Comparison of ENCODE assay signal across 1 cellular context in the genomic region with DNA sequence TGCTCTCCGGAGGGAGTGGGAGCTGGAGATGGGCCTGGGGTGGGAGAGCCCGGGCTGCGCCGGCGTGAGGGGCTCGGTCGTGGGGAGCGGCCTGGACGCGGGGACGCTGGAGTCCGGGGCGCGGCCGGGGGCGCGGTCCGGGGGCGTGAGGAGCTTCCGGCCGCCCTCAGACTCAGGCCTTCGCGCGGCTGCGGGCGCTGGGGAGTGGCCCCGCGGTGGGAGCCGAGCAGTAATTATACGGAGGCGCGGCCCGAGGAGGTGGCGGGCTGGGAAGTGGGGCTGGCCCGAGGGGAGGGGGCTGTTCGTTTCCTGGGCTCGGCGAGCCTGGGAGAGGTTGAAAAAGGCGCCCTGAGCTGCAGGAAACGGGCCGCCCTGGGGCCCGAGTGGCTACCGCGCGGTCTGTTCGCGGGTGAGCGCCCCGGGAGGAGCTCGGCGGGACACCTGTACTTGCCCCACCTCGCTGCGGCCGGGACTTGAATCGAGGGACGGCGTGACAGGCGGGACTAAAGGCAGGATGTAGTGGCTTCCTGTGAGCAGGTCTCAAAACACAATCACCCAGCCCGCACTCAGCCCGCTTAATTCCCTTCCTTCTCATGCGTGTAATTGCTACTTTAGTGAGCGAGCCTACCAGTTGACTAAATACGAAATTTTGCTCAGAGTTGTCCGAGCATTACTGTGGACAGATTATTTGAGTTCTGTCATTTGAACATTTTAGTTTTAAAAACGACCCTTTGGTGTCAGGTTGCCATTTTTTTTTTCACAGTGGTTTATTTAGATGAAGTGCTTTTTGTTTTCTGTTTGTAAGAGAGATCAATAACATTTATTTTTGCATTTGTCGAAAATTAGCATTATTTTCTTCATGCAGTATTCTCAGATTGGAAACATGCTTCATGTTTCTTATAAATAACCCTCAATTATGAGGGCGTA.
TF ChIP-seq lines count a peak whose summit lies in the region.

No MANE protein-coding gene starts in this region.

TF ChIP-seq in HepG2, 621 proteins besides CTCF, POLR2A, EP300 and RAD21 (continued from another document and continues in another):
- TF ChIP-seq, protein P1, sequence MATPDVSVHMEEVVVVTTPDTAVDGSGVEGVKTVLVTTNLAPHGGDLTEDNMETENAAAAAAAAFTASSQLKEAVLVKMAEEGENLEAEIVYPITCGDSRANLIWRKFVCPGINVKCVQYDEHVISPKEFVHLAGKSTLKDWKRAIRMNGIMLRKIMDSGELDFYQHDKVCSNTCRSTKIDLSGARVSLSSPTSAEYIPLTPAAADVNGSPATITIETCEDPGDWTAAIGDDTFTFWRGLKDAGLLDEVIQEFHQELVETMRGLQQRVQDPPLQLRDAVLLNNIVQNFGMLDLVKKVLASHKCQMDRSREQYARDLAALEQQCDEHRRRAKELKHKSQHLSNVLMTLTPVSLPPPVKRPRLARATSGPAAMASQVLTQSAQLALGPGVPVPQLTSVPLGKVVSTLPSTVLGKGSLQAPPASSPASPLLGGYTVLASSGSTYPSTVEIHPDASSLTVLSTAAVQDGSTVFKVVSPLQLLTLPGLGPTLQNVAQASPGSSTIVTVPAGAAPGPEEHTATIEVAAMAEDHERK (CRISPR knock-in tag; IDR thresholded peaks at IDR 0.05; ENCODE audit: low read depth) = no peak
- no peak for TF ChIP-seq ZNF709 (CRISPR knock-in tag; IDR thresholded peaks at IDR 0.05)
- TF ChIP-seq ZBED4 (CRISPR knock-in tag; IDR thresholded peaks at IDR 0.05; ENCODE audit: borderline replicate concordance) = no peak
- TF ChIP-seq ZNF547 (CRISPR knock-in tag; IDR thresholded peaks at IDR 0.05) = 0 out of 2 replicates have a peak, but pooled peaks have one; percentile 31
- no peak for TF ChIP-seq ZSCAN22 (CRISPR knock-in tag; IDR thresholded peaks at IDR 0.05)
- TF ChIP-seq KDM3A (CRISPR knock-in tag; IDR thresholded peaks at IDR 0.05; ENCODE audit: low read depth) = no peak
- TF ChIP-seq TMF1 (CRISPR knock-in tag; IDR thresholded peaks at IDR 0.05; ENCODE audit: low read depth) = no peak
- TF ChIP-seq CENPBD1 (CRISPR knock-in tag; IDR thresholded peaks at IDR 0.05; ENCODE audit: borderline replicate concordance, low read depth) = no peak
- TF ChIP-seq, protein P2, sequence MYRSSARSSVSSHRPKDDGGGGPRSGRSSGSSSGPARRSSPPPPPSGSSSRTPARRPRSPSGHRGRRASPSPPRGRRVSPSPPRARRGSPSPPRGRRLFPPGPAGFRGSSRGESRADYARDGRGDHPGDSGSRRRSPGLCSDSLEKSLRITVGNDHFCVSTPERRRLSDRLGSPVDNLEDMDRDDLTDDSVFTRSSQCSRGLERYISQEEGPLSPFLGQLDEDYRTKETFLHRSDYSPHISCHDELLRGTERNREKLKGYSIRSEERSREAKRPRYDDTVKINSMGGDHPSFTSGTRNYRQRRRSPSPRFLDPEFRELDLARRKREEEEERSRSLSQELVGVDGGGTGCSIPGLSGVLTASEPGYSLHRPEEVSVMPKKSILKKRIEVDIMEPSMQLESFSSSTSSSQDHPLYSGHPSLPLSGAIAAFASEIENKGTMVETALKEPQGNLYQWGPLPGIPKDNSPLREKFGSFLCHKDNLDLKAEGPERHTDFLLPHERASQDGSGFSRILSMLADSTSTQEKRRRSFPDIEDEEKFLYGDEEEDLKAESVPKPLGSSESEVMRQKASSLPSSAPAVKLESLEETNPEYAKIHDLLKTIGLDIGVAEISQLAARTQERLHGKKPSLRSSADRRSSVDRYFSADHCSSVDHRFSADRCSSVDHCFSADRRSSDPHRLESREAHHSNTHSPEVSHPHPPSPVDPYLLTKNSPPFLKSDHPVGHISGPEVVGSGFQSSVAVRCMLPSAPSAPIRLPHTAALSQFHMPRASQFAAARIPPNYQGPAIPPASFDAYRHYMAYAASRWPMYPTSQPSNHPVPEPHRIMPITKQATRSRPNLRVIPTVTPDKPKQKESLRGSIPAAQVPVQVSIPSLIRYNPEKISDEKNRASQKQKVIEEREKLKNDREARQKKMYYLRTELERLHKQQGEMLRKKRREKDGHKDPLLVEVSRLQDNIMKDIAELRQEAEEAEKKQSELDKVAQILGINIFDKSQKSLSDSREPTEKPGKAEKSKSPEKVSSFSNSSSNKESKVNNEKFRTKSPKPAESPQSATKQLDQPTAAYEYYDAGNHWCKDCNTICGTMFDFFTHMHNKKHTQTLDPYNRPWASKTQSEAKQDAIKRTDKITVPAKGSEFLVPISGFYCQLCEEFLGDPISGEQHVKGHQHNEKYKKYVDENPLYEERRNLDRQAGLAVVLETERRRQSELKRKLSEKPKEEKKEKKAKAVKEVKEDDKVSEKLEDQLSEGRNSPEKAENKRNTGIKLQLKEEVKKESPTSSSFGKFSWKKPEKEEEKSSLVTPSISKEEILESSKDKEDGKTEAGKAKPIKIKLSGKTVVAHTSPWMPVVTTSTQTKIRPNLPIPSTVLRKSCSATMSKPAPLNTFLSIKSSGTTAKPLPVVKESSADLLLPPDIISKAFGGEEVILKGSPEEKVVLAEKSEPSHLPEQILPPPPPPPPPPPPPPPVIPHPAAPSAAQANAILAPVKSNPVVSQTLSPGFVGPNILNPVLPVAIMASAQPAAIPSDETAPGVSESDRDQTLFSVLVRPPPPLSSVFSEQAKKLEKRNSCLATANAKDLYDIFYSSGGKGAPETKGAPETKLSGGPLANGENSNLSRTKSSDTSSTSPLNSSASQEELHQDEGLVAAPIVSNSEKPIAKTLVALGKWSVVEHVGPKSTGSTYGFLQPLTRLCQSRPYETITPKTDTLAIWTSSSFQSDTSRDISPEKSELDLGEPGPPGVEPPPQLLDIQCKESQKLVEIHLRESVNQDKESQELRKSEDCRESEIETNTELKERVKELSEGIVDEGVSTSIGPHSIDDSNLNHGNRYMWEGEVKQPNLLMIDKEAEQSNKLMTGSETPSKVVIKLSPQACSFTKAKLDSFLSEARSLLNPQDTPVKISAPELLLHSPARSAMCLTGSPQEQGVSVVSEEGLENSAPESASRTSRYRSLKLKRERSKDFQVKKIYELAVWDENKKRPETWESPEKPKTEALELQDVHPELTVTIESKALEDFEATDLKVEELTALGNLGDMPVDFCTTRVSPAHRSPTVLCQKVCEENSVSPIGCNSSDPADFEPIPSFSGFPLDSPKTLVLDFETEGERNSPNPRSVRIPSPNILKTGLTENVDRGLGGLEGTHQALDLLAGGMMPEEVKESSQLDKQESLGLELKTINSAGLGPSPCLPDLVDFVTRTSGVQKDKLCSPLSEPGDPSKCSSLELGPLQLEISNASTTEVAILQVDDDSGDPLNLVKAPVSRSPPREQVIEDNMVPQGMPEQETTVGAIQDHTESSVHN (CRISPR knock-in tag; IDR thresholded peaks at IDR 0.05) = no peak
- TF ChIP-seq PLRG1 (conservative IDR thresholded peaks at IDR 0.05) = no peak
- TF ChIP-seq ZBTB38 (CRISPR knock-in tag; IDR thresholded peaks at IDR 0.05) = no peak
- no peak for TF ChIP-seq ZFP36L1 (CRISPR knock-in tag; IDR thresholded peaks at IDR 0.05)
- TF ChIP-seq ZNF816 (CRISPR knock-in tag; IDR thresholded peaks at IDR 0.05; ENCODE audit: borderline replicate concordance) = no peak
- TF ChIP-seq IKZF4 (CRISPR knock-in tag; IDR thresholded peaks at IDR 0.05; ENCODE audit: borderline replicate concordance, low read depth, not compliant biosample characterization) = no peak
- no peak for TF ChIP-seq RORA (CRISPR knock-in tag; IDR thresholded peaks at IDR 0.05)
- no peak for TF ChIP-seq NR3C1 (CRISPR knock-in tag; IDR thresholded peaks at IDR 0.05)
- no peak for TF ChIP-seq SIX1 (CRISPR knock-in tag; IDR thresholded peaks at IDR 0.05; ENCODE audit: borderline replicate concordance)
- TF ChIP-seq TIGD3 (CRISPR knock-in tag; IDR thresholded peaks at IDR 0.05; ENCODE audit: borderline replicate concordance) = no peak
- TF ChIP-seq MAFK (conservative IDR thresholded peaks at IDR 0.05 in 1 of 2, IDR thresholded peaks at IDR 0.05 in 1 of 2; ENCODE audit: low read length in 2 of 2) = no peak
- 0 out of 2 replicates have a peak, but pooled peaks have one; percentile 57 for TF ChIP-seq ZNF431 (CRISPR knock-in tag; IDR thresholded peaks at IDR 0.05; ENCODE audit: borderline replicate concordance, low read depth)
- peak; percentile 2 for TF ChIP-seq CBX1 (IDR thresholded peaks at IDR 0.05; ENCODE audit: low read depth)
- peak; percentile 29; the same call in 1 of the 2 replicates for TF ChIP-seq ELK4 (CRISPR knock-in tag; IDR thresholded peaks at IDR 0.05; ENCODE audit: borderline replicate concordance)
- no peak for TF ChIP-seq SPEN (CRISPR knock-in tag; IDR thresholded peaks at IDR 0.05; ENCODE audit: low read depth)
- no peak for TF ChIP-seq ZNF207 (IDR thresholded peaks at IDR 0.05; ENCODE audit: borderline replicate concordance)
- peak; percentile 18; the same call in 1 of the 2 replicates for TF ChIP-seq ZNF776 (CRISPR knock-in tag; IDR thresholded peaks at IDR 0.05)
- TF ChIP-seq ZNF616 (CRISPR knock-in tag; IDR thresholded peaks at IDR 0.05; ENCODE audit: low read depth) = 0 out of 2 replicates have a peak, but pooled peaks have one; percentile 44
- TF ChIP-seq SP2 (CRISPR knock-in tag; IDR thresholded peaks at IDR 0.05) = no peak
- 0 out of 2 replicates have a peak, but pooled peaks have one; percentile 46 for TF ChIP-seq KAT7 (CRISPR knock-in tag; IDR thresholded peaks at IDR 0.05; ENCODE audit: borderline replicate concordance)
- no peak for TF ChIP-seq RELA (CRISPR knock-in tag; IDR thresholded peaks at IDR 0.05)
- TF ChIP-seq ZKSCAN1 (IDR thresholded peaks at IDR 0.05; ENCODE audit: low read length) = no peak
- no peak for TF ChIP-seq ISX (CRISPR knock-in tag; conservative IDR thresholded peaks at IDR 0.05)
- TF ChIP-seq, protein P3, sequence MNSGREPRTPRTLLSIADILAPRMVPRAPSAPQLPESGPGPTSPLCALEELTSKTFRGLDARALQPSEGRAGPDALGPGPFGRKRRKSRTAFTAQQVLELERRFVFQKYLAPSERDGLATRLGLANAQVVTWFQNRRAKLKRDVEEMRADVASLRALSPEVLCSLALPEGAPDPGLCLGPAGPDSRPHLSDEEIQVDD (CRISPR knock-in tag; IDR thresholded peaks at IDR 0.05; ENCODE audit: borderline replicate concordance) = peak; percentile 64; the same call in 1 of the 2 replicates
- TF ChIP-seq KLF13 (CRISPR knock-in tag; IDR thresholded peaks at IDR 0.05) = no peak
- TF ChIP-seq EZH2 (conservative IDR thresholded peaks at IDR 0.05; ENCODE audit: low read depth, low read length) = no peak
- TF ChIP-seq ZNF484 (CRISPR knock-in tag; IDR thresholded peaks at IDR 0.05; ENCODE audit: borderline replicate concordance, low read depth) = no peak
- TF ChIP-seq REXO4 (CRISPR knock-in tag; IDR thresholded peaks at IDR 0.05; ENCODE audit: borderline replicate concordance) = no peak
- TF ChIP-seq ZBTB39 (CRISPR knock-in tag; IDR thresholded peaks at IDR 0.05) = no peak
